Comparison of ENCODE assay signal across 19 cellular contexts in the genomic region with DNA sequence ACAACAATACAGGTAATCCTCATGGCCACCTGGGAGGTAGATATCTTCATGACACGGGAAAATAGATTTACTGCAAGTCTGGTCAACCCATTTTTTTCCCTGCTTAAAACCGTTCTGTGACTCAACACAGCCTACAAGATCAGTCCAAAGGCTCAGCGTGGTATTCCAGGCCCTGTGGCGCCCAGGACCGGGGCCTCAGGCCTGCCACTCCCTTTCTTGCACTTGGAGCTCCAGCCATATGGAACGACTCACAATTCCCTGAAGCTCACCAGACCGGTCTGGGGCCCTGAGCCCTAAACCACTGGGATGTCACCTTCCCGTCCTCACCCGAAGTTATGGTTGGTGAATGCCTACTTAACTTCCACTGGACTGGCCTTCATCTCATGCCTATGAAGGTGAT. TPM values are rescaled to one million over a fixed set of nuclear protein-coding genes. Genes with fewer than 3 reads are reported as not detected.
DNase-seq lines count a peak whose midpoint lies in the region; ATAC-seq, FAIRE-seq and TF ChIP-seq lines count a peak whose summit lies in the region.
"Had no signal": no experiment of that assay in that cellular context is flagged by ENCODE, and none has a peak within 500 bp of the region (broad histone marks: within the 10 kb centered on the region; RNA-seq: fewer than 3 reads in every experiment).

No MANE protein-coding gene starts in this region.

- H3K9me3 ChIP-seq in mucosa of descending colon, result no peaks in the 10 kb centered on the region
- H3K9me3 ChIP-seq: HAP-1, SJCRH30 had no signal

- no peak overlapping the region for H3K4me3 ChIP-seq in mucosa of descending colon
- H3K4me3 ChIP-seq: HAP-1, SJCRH30 had no signal

- DNase-seq in DMS53 (lab: John Stamatoyannopoulos, UW) (peak; percentile 39), DMS53 treated with DMSO at 0.1 percent for 48 hours (lab: John Stamatoyannopoulos, UW; ENCODE audit: unreplicated experiment) (no peak), mucosa of descending colon (no peak), GM12892 (ENCODE audit: insufficient read length) (no peak)
- no peak for DNase-seq in activated CD4-positive, alpha-beta T cell treated with anti-CD3 and anti-CD28 coated beads for 48 hours
- DNase-seq: AML-193, DMS 273 treated with DMSO at 0.1 percent for 48 hours, GF-D8, KG1, NCI-H1417 treated with DMSO at 0.1 percent for 48 hours, NCI-H1930, NCI-H526, SJCRH30 had no signal

- no peaks in the 10 kb centered on the region for H3K36me3 ChIP-seq in mucosa of descending colon (ENCODE audit: low read depth)
- H3K36me3 ChIP-seq: HAP-1, SJCRH30 had no signal

- TF ChIP-seq CTCF in mucosa of descending colon (IDR thresholded peaks at IDR 0.05), result no peak

- no peak for TF ChIP-seq POLR2A in GM12892 (IDR thresholded peaks at IDR 0.05; ENCODE audit: low read depth, low read length)

- intact Hi-C loops in mucosa of descending colon (cut with DNase I, micrococcal nuclease), result loop anchor here in 1 of 2 donors (10.0 kb wide), 1 partner anchor 171 kb away; no protein-coding TSS in a partner anchor

- FAIRE-seq in GM12892 (lab: Jason Lieb, UNC), result no peak

- ATAC-seq in esophagus mucosa (peak; percentile 94), mucosa of descending colon (peak; percentile 28), HG02623 (IDR thresholded peaks at IDR 0.05; ENCODE audit: unreplicated experiment) (no peak), HG02588 (IDR thresholded peaks at IDR 0.05; ENCODE audit: unreplicated experiment) (no peak)
- ATAC-seq: Panc1 had no signal

- no peaks in the 10 kb centered on the region for H3K4me1 ChIP-seq in mucosa of descending colon (ENCODE audit: low read depth)
- H3K4me1 ChIP-seq: HAP-1 had no signal

RNA-seq across cellular contexts. Expression of gene MLANA, which starts 6.5 kb away (rescaled TPM):
- total RNA-seq in esophagus mucosa, result not detected
- total RNA-seq in mucosa of descending colon, result not detected
- 0.64 TPM for polyA plus RNA-seq in GM12892 (2012; ENCODE audit: missing spikeins)
- total RNA-seq: Daoy had no signal

RNA-seq across cellular contexts. Expression of gene ERMP1, which starts 51.3 kb away (rescaled TPM):
- 38.1 TPM for total RNA-seq in esophagus mucosa
- total RNA-seq in mucosa of descending colon, result 10 to 100 TPM; 29.5 to 60.6 (median 34.1) TPM
- 8.4 TPM for polyA plus RNA-seq in GM12892 (2012; ENCODE audit: missing spikeins)

Comparison
In these comparisons a context has a peak if more than half of its experiments do, and no peak if none do; other contexts are left out.
1. ATAC-seq: peak in esophagus mucosa (single experiment) and mucosa of descending colon (single experiment); none in HG02623 (single experiment) and HG02588 (single experiment).